In the genomic region with DNA sequence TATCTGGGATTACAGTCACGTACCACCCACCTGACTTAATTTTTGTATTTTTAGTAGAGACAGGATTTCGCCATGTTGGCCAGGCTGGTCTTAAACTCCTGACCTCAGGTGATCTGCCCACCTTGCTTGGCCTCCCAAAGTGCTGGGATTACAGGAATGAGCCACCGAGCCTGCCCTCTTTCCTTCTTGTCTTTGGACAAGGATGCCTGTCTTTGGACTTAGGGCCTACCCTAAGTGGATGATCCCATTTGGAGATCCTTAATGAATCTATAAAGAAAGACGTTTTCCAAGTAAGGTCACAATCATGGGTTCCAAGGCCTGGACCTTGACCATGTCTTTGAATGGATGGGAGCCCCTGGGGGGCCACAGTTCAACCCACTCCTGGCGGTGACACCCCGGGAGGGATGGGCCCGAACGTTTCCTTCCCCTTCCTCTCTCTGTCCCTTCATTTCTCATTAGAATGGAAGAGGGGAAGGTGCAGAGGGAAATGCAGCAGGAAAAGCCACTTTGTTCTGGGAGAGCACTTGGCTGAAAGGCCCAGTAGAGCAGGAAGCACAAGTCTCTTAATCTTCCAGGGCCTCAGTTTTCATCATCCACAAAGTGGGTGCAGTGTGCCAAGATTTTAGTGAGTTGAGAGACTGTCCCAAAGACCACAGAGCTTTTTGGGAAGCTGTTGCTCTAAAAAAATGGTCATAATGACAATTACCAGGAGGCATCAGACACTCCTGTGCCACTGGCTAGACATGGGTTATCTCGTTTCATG, we compare ENCODE assay signal across 9 cellular contexts.
DNase-seq lines count a peak whose midpoint lies in the region; TF ChIP-seq lines count a peak whose summit lies in the region.
"Had no signal": no experiment of that assay in that cellular context is flagged by ENCODE, and none has a peak within 500 bp of the region (broad histone marks: within the 10 kb centered on the region; RNA-seq: fewer than 3 reads in every experiment).

No MANE protein-coding gene starts in this region.

- H3K9me3 Mint-ChIP-seq in T-helper 2 cell treated with Interferon-gamma antibody and Interleukin-4, amounts not matched to agents 5 μg/mL and 100 μg/mL, for 36 hours = no peaks in the 10 kb centered on the region
- H3K9me3 Mint-ChIP-seq in dendritic cell treated with granulocyte-macrophage colony-stimulating factor and Interleukin-4, amounts not matched to agents 40 ng/mL and 50 ng/mL, for 4 days = no peaks in the 10 kb centered on the region

- peak overlapping the region; percentile 11 for H3K27ac ChIP-seq in KOPT-K1 (ENCODE audit: low read depth, low read length, poor library complexity, severe bottlenecking)
- H3K27ac ChIP-seq in sigmoid colon = peak overlapping the region; percentile 69 to 87 (median 78)
- H3K27ac ChIP-seq: SK-N-MC had no signal

- no peak overlapping the region for H3K4me3 ChIP-seq in sigmoid colon
- H3K4me3 ChIP-seq: SK-N-MC had no signal

- peaks cover 9% of the 10 kb centered on the region for H3K4me1 Mint-ChIP-seq in T-helper 2 cell treated with Interferon-gamma antibody and Interleukin-4, amounts not matched to agents 5 μg/mL and 100 μg/mL, for 36 hours (ENCODE audit: low read depth)
- H3K4me1 Mint-ChIP-seq in dendritic cell treated with granulocyte-macrophage colony-stimulating factor and Interleukin-4, amounts not matched to agents 40 ng/mL and 50 ng/mL, for 4 days (ENCODE audit: low read depth) = peaks cover 35% of the 10 kb centered on the region

- peaks cover 39% of the 10 kb centered on the region for H3K36me3 Mint-ChIP-seq in T-helper 2 cell treated with Interferon-gamma antibody and Interleukin-4, amounts not matched to agents 5 μg/mL and 100 μg/mL, for 36 hours (ENCODE audit: low read depth)
- no peaks in the 10 kb centered on the region for H3K36me3 Mint-ChIP-seq in dendritic cell treated with granulocyte-macrophage colony-stimulating factor and Interleukin-4, amounts not matched to agents 40 ng/mL and 50 ng/mL, for 4 days (ENCODE audit: low read depth)

- no peak for TF ChIP-seq CTCF in sigmoid colon (IDR thresholded peaks at IDR 0.05)

- peak overlapping the region; percentile 36 for H3K27ac Mint-ChIP-seq in T-helper 2 cell treated with Interferon-gamma antibody and Interleukin-4, amounts not matched to agents 5 μg/mL and 100 μg/mL, for 36 hours
- peak overlapping the region; percentile 64 for H3K27ac Mint-ChIP-seq in dendritic cell treated with granulocyte-macrophage colony-stimulating factor and Interleukin-4, amounts not matched to agents 40 ng/mL and 50 ng/mL, for 4 days

- H3K36me3 ChIP-seq in KOPT-K1 (ENCODE audit: insufficient read depth, low read length) = peaks cover 100% of the 10 kb centered on the region
- H3K36me3 ChIP-seq in sigmoid colon = peaks cover 28 to 72% (median 50%) of the 10 kb centered on the region in 4 donors

- peaks cover 0 to 32% (median 30%) of the 10 kb centered on the region in 4 donors for H3K4me1 ChIP-seq in sigmoid colon

- no peak for DNase-seq in T-helper 2 cell treated with Interferon-gamma antibody and Interleukin-4, amounts not matched to agents 5 μg/mL and 100 μg/mL, for 36 hours (ENCODE audit: low spot score)
- DNase-seq in T-helper 2 cell (no peak), sigmoid colon (peak; percentile 43), activated gamma-delta T cell treated with Interleukin-2 at 50 U/mL for 16 hours (no peak), NCI-H2029 (lab: John Stamatoyannopoulos, UW) (no peak), activated gamma-delta T cell (lab: John Stamatoyannopoulos, UW) (no peak)

- no peaks in the 10 kb centered on the region for H3K27me3 Mint-ChIP-seq in T-helper 2 cell treated with Interferon-gamma antibody and Interleukin-4, amounts not matched to agents 5 μg/mL and 100 μg/mL, for 36 hours (ENCODE audit: low read depth)
- no peaks in the 10 kb centered on the region for H3K27me3 Mint-ChIP-seq in dendritic cell treated with granulocyte-macrophage colony-stimulating factor and Interleukin-4, amounts not matched to agents 40 ng/mL and 50 ng/mL, for 4 days

- WGBS in sigmoid colon, 2 donors = 83% methylated on average over 9 of the region's 9 CpGs

- no peaks in the 10 kb centered on the region for H3K9me3 ChIP-seq in KOPT-K1 (ENCODE audit: insufficient read depth, low read length, poor library complexity, severe bottlenecking)
- no peaks in the 10 kb centered on the region for H3K9me3 ChIP-seq in sigmoid colon

- TF ChIP-seq EP300 in sigmoid colon (IDR thresholded peaks at IDR 0.05) = no peak

- intact Hi-C loops in dendritic cell treated with granulocyte-macrophage colony-stimulating factor and Interleukin-4, amounts not matched to agents 40 ng/mL and 50 ng/mL, for 4 days (cut with micrococcal nuclease) = no loop called here
- intact Hi-C loops in sigmoid colon (cut with DNase I) = loop anchor here (10.0 kb wide), 1 partner anchor 399 kb away; no protein-coding TSS in a partner anchor

- no peaks in the 10 kb centered on the region for H3K27me3 ChIP-seq in sigmoid colon

- no peak overlapping the region for H3K4me3 Mint-ChIP-seq in T-helper 2 cell treated with Interferon-gamma antibody and Interleukin-4, amounts not matched to agents 5 μg/mL and 100 μg/mL, for 36 hours
- H3K4me3 Mint-ChIP-seq in dendritic cell treated with granulocyte-macrophage colony-stimulating factor and Interleukin-4, amounts not matched to agents 40 ng/mL and 50 ng/mL, for 4 days = no peak overlapping the region

- no peak for TF ChIP-seq POLR2A in sigmoid colon (IDR thresholded peaks at IDR 0.05)
